Comparison of ENCODE assay signal across 8 cellular contexts in the genomic region with DNA sequence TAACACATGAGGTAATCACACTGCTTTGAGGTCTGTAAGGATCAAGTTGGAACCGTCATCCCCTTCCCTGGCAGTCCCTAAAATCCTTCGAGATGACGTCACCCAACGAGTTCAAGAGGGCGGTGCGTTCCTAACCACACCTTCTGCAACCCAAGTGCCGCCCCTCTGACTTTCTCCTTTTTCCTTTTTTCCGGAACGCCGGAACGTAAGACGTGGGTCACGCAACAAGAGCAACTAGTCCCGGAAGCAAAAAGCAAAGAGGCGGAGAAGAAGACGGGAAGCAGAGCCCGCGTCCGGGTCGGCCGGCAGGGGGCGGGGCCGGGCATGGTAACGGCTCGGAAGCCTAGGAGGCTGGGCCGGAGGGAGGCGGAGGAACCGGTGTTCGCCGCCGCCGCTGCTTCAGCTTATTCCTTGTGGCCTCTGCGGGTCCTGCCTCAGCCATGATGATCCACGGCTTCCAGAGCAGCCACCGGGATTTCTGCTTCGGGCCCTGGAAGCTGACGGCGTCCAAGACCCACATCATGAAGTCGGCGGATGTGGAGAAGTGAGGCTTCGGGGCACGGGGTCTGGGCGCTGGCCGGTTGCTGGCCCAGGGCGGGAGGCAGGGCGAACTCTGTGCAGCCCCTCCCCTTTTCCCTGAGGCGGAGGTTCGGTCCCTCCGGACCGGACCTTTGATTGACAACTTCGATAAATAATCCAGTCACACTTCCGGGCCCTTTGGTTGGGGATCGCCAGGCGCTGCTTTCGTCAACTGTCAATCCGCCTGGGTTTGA. TPM values are rescaled to one million over a fixed set of nuclear protein-coding genes. Genes with fewer than 3 reads are reported as not detected.
DNase-seq lines count a peak whose midpoint lies in the region; ATAC-seq, FAIRE-seq and TF ChIP-seq lines count a peak whose summit lies in the region.

TSS of gene TIPRL (plus strand) at position 325 of the 773 bp plus-strand sequence. CDS start at position 441, 116 bp downstream.

- peaks cover 11 to 16% (median 15%) of the 10 kb centered on the region in 3 donors for H3K4me1 Mint-ChIP-seq in T-cell

- DNase-seq in GM12892 (ENCODE audit: insufficient read length) (peak; percentile 80), NCI-H1436 treated with DMSO at 0.1 percent for 48 hours (lab: John Stamatoyannopoulos, UW) (peak; percentile 82), T-cell (peak; percentile 84 to 96 (median 92)), amniotic stem cell (lab: John Stamatoyannopoulos, UW) (peak; percentile 95), left cardiac atrium (peak; percentile 97), posterior vena cava (ENCODE audit: low spot score) (peak; percentile 99), ureter (ENCODE audit: low spot score) (peak; percentile 97)

- TF ChIP-seq POLR2A in GM12892 (IDR thresholded peaks at IDR 0.05; ENCODE audit: low read depth, low read length): peak; percentile 62

- no peak within 1 kb of the TSS for H3K27ac Mint-ChIP-seq in T-cell

- H3K9me3 Mint-ChIP-seq in T-cell: no peaks in the 10 kb centered on the region

- POLR2A ChIA-PET in T-cell (lab: Charles Lee): no interaction called here

- H3K4me3 Mint-ChIP-seq in T-cell: no peak within 1 kb of the TSS

- intact Hi-C loops in left cardiac atrium (cut with DNase I): loop anchor here in 1 of 2 donors (2.0 kb wide), 1 partner anchor 50 kb away; no protein-coding TSS in a partner anchor
- intact Hi-C loops in posterior vena cava (cut with DNase I): no loop called here

- peaks cover 3% of the 10 kb centered on the region for H3K36me3 Mint-ChIP-seq in T-cell

- ATAC-seq in HG02852 (IDR thresholded peaks at IDR 0.05; ENCODE audit: unreplicated experiment): peak; percentile 89
- ATAC-seq in T-cell (replicated peaks in 1 of 4): peak; percentile 90 to 97 (median 97)
- ATAC-seq in left cardiac atrium: peak; percentile 97 to 98

- FAIRE-seq in GM12892 (lab: Jason Lieb, UNC): peak; percentile 96

- CTCF ChIA-PET in T-cell (lab: Charles Lee): interaction anchor here in 1 of 2 donors (0.5 kb wide), 1 partner anchor 1561 kb away, joined by 3 read pairs; no protein-coding TSS in a partner anchor

- H3K27me3 Mint-ChIP-seq in T-cell: peaks cover 0 to 11% of the 10 kb centered on the region in 2 donors

RNA-seq across cellular contexts. Expression of gene TIPRL, which starts in this region (rescaled TPM):
- 37.1 TPM for polyA plus RNA-seq in GM12892 (2012; ENCODE audit: missing spikeins)
- total RNA-seq in T-cell (10 to 100 TPM; 13.8 to 26.6 (median 22.3) TPM), left cardiac atrium (10 to 100 TPM; 22.8 to 28.8 TPM), posterior vena cava (10 to 100 TPM; 29.2 to 32.7 TPM), ureter (30.4 TPM)

Comparison
In these comparisons a context has a peak if more than half of its experiments do, and no peak if none do; other contexts are left out.
1. Peak in every context shown above with its lines: DNase-seq and ATAC-seq.